ENCODE assay signal across 11 cellular contexts in the genomic region with DNA sequence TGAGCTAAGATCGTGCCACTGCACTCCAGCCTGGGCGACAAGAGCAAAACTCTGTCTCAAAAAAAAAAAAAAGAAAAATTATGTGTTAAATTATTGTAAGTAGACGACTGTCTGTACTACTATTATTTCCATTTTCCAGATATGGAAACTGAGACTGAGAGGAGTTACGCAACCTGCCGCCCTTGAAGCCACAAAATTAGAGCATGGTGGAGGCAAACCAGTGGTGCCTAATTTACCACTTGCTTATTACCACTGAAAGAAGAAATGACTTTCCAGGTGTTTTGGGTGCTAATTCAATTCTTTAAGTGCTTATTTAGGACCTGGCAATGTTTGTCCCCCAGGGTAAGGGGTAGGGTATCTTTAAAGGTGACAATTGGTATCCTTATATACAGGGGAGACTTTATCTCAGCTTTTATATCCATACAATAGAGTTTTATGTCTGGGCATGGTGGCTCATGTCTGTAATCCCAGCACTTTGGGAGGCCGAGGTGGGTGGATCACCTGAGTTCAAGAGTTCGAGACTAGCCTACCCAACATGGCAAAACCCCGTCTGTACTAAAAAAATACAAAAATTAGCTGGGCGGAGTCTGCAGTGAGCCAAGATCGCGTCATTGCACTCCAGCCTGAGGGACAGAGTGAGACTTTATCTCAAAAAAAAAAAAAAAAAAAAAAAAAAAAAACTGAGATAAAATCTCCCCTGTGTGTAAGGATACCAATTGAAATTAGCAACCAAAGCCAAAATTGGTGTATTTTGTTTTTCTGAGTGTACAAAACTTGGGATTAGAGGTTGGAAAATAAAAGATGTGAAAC. TPM values are rescaled to one million over a fixed set of nuclear protein-coding genes. Genes with fewer than 3 reads are reported as not detected.
DNase-seq lines count a peak whose midpoint lies in the region; ATAC-seq and TF ChIP-seq lines count a peak whose summit lies in the region.
"Had no signal": no experiment of that assay in that cellular context is flagged by ENCODE, and none has a peak within 500 bp of the region (broad histone marks: within the 10 kb centered on the region; RNA-seq: fewer than 3 reads in every experiment).

No MANE protein-coding gene starts in this region.

- H3K9me3 Mint-ChIP-seq in stimulated activated effector memory CD8-positive, alpha-beta T cell treated with anti-CD3 and anti-CD28 coated beads, Interleukin-12 subunit alpha, Interleukin-12 subunit beta, amount 100 ng/mL, for 72 hours, result no peaks in the 10 kb centered on the region

- no peaks in the 10 kb centered on the region for H3K9me3 ChIP-seq in SK-N-MC (ENCODE audit: low read depth, low read length)
- no peaks in the 10 kb centered on the region for H3K9me3 ChIP-seq in fibroblast of lung (ENCODE audit: control insufficient read depth, insufficient read depth, low read depth, low read length)

- peaks cover 19% of the 10 kb centered on the region for H3K4me1 Mint-ChIP-seq in stimulated activated effector memory CD8-positive, alpha-beta T cell treated with anti-CD3 and anti-CD28 coated beads, Interleukin-12 subunit alpha, Interleukin-12 subunit beta, amount 100 ng/mL, for 72 hours

- no peak overlapping the region for H3K4me2 ChIP-seq in fibroblast of lung (ENCODE audit: extremely low read depth, insufficient read depth, low read length)

- peak; percentile 21 for DNase-seq in DMS 273 (lab: John Stamatoyannopoulos, UW; ENCODE audit: unreplicated experiment)
- DNase-seq in DMS 273 treated with DMSO at 0.1 percent for 48 hours (lab: John Stamatoyannopoulos, UW), result no peak
- DNase-seq in SK-N-MC (ENCODE audit: low read depth, low spot score), result no peak
- DNase-seq in fibroblast of lung (ENCODE audit: low read depth in 2 of 2), result peak; percentile 19 to 43
- DNase-seq in stimulated activated effector memory CD8-positive, alpha-beta T cell treated with anti-CD3 and anti-CD28 coated beads, Interleukin-12 subunit alpha, Interleukin-12 subunit beta, amount 100 ng/mL, for 72 hours (ENCODE audit: low spot score in 2 of 2), result no peak
- no peak for DNase-seq in activated CD4-positive, alpha-beta T cell treated with anti-CD3 and anti-CD28 coated beads for 48 hours
- DNase-seq in NOMO-1 treated with DMSO at 0.1 percent for 48 hours (lab: John Stamatoyannopoulos, UW; ENCODE audit: unreplicated experiment), result no peak
- no peak for DNase-seq in NAMALWA (ENCODE audit: low spot score)
- DNase-seq: GDM1, NCI-H187 had no signal

- H3K4me1 ChIP-seq in fibroblast of lung (ENCODE audit: control insufficient read depth, extremely low read depth, insufficient read depth, low read length), result peaks cover 5% of the 10 kb centered on the region

- H3K27me3 ChIP-seq in fibroblast of lung (ENCODE audit: control insufficient read depth, insufficient read depth, low read length), result no peaks in the 10 kb centered on the region

- peaks cover 8% of the 10 kb centered on the region for H3K36me3 Mint-ChIP-seq in stimulated activated effector memory CD8-positive, alpha-beta T cell treated with anti-CD3 and anti-CD28 coated beads, Interleukin-12 subunit alpha, Interleukin-12 subunit beta, amount 100 ng/mL, for 72 hours

- H3K9ac ChIP-seq in SK-N-MC (ENCODE audit: insufficient read length) (no peak overlapping the region), fibroblast of lung (ENCODE audit: insufficient read depth, low read length) (no peak overlapping the region)

- no peaks in the 10 kb centered on the region for H4K20me1 ChIP-seq in fibroblast of lung (ENCODE audit: control insufficient read depth, extremely low read depth, insufficient read depth, low read length)

- TF ChIP-seq CTCF in fibroblast of lung (conservative IDR thresholded peaks at IDR 0.05 in 1 of 2, IDR thresholded peaks at IDR 0.05 in 1 of 2; ENCODE audit: low read depth in 1 of 2, low read length in 2 of 2), result no peak

- H3K4me3 ChIP-seq in SK-N-MC, result peak overlapping the region; percentile 50
- H3K4me3 ChIP-seq in fibroblast of lung (replicated peaks in 1 of 4; ENCODE audit: control extremely low read depth in 1 of 4, insufficient read depth in 1 of 4, low read depth in 3 of 4, low read length in 4 of 4), result no peak overlapping the region

- H3K27ac ChIP-seq in SK-N-MC (0 out of 2 replicates have a peak overlapping the region, but pooled peaks have one; percentile 54), fibroblast of lung (ENCODE audit: insufficient read depth, low read length) (peak overlapping the region; percentile 92)
- H3K27ac ChIP-seq: 22Rv1 had no signal

- ATAC-seq in stimulated activated effector memory CD8-positive, alpha-beta T cell treated with anti-CD3 and anti-CD28 coated beads, Interleukin-12 subunit alpha, Interleukin-12 subunit beta, amount 100 ng/mL, for 72 hours, result no peak

- no peaks in the 10 kb centered on the region for H3K79me2 ChIP-seq in fibroblast of lung (ENCODE audit: control insufficient read depth, insufficient read depth, low read length)

- H2AFZ ChIP-seq in fibroblast of lung (ENCODE audit: low read length), result no peak overlapping the region

- peak overlapping the region; percentile 58 for H3K4me3 Mint-ChIP-seq in stimulated activated effector memory CD8-positive, alpha-beta T cell treated with anti-CD3 and anti-CD28 coated beads, Interleukin-12 subunit alpha, Interleukin-12 subunit beta, amount 100 ng/mL, for 72 hours

- H3K27ac Mint-ChIP-seq in stimulated activated effector memory CD8-positive, alpha-beta T cell treated with anti-CD3 and anti-CD28 coated beads, Interleukin-12 subunit alpha, Interleukin-12 subunit beta, amount 100 ng/mL, for 72 hours, result peak overlapping the region; percentile 87

- H3K36me3 ChIP-seq in SK-N-MC (ENCODE audit: insufficient read depth, low read length) (no peaks in the 10 kb centered on the region), fibroblast of lung (ENCODE audit: control insufficient read depth, insufficient read depth, low read length) (no peaks in the 10 kb centered on the region)

RNA-seq across cellular contexts. Expression of a gene that starts 16.6 kb away (rescaled TPM):
- 1.5 and 2.3 TPM in 2 replicates for total RNA-seq in fibroblast of lung
- 1.5 and 2.3 TPM in 2 replicates for polyA plus RNA-seq in fibroblast of lung
- polyA plus RNA-seq in fibroblast of lung (2012), result 1.0 and 1.6 TPM in 2 replicates
- 1.7 and 5.4 TPM in 2 replicates for polyA minus RNA-seq in fibroblast of lung (ENCODE audit: low replicate concordance)

Comparison
In these comparisons a context has a peak if more than half of its experiments do, and no peak if none do; other contexts are left out.
1. DNase-seq: peak in DMS 273 (single experiment) and fibroblast of lung (2 of 2); none in DMS 273 treated with DMSO at 0.1 percent for 48 hours (single experiment), SK-N-MC (single experiment), stimulated activated effector memory CD8-positive, alpha-beta T cell treated with anti-CD3 and anti-CD28 coated beads, Interleukin-12 subunit alpha, Interleukin-12 subunit beta, amount 100 ng/mL, for 72 hours (0 of 2), activated CD4-positive, alpha-beta T cell treated with anti-CD3 and anti-CD28 coated beads for 48 hours (single experiment), NOMO-1 treated with DMSO at 0.1 percent for 48 hours (single experiment) and NAMALWA (single experiment).